In the genomic region with DNA sequence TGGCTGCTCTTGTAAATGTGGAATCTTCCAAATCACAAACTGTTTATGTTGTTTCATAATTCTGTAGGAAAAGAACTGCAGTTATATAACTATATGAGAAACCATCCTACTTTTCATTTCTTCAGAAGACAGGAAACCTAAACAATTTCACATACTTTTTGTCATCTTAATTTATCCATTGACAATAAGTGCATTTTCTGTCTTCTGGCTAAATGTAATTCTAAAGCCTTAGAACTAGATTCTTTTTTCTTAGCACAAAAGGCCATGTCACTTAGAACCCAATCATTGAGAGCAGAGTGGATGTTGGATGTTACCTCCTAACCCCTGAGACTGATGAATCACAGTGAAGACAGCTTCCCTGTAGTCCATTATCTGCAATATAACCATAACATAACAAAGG, we compare ENCODE assay signal across 8 cellular contexts.
"Had no signal": no experiment of that assay in that cellular context is flagged by ENCODE, and none has a peak within 500 bp of the region (broad histone marks: within the 10 kb centered on the region; RNA-seq: fewer than 3 reads in every experiment).

No MANE protein-coding gene starts in this region.

- H3K36me3 ChIP-seq: HAP-1 had no signal

- H3K4me1 ChIP-seq: HAP-1 had no signal

- H3K9ac ChIP-seq: GM23248 had no signal

- H3K27ac ChIP-seq: GM23248 had no signal

- H3K4me3 ChIP-seq: GM23248, HAP-1, K562 had no signal

- H3K9me3 ChIP-seq: HAP-1 had no signal

- ATAC-seq: HCT116, K562 had no signal

- DNase-seq: GM23248, GOT3, H7, HFFc6, IMR-90 had no signal
